In genomic region chr6:137227872-137228302, GRCh38 we compare ENCODE assay signal across 15 cellular contexts. TPM values are rescaled to one million over a fixed set of nuclear protein-coding genes. Genes with fewer than 3 reads are reported as not detected.
DNase-seq lines count a peak whose midpoint lies in the region; ATAC-seq and TF ChIP-seq lines count a peak whose summit lies in the region.
"Had no signal": no experiment of that assay in that cellular context is flagged by ENCODE, and none has a peak within 500 bp of the region (broad histone marks: within the 10 kb centered on the region; RNA-seq: fewer than 3 reads in every experiment).

No MANE protein-coding gene starts in this region.

- no peaks in the 10 kb centered on the region for H3K36me3 Mint-ChIP-seq in T-helper 17 cell (ENCODE audit: low read depth)
- no peaks in the 10 kb centered on the region for H3K36me3 Mint-ChIP-seq in stimulated activated naive B cell treated with anti-CD40 and anti-IgM and Interleukin-4, amounts not matched to agents 10 μg/mL and 1 μg/mL and 100 μg/mL, for 72 hours
- no peaks in the 10 kb centered on the region for H3K36me3 Mint-ChIP-seq in HFFc6 (ENCODE audit: low read depth)

- no peaks in the 10 kb centered on the region for H3K27me3 Mint-ChIP-seq in T-helper 17 cell
- no peaks in the 10 kb centered on the region for H3K27me3 Mint-ChIP-seq in stimulated activated naive B cell treated with anti-CD40 and anti-IgM and Interleukin-4, amounts not matched to agents 10 μg/mL and 1 μg/mL and 100 μg/mL, for 72 hours
- H3K27me3 Mint-ChIP-seq in HFFc6 (ENCODE audit: insufficient read depth), result peaks cover 8% of the 10 kb centered on the region

- no peaks in the 10 kb centered on the region for H3K9me3 ChIP-seq in T-helper 17 cell (ENCODE audit: control insufficient read depth, low read length, poor library complexity, severe bottlenecking)
- H3K9me3 ChIP-seq: SJSA1 had no signal

- H3K27ac Mint-ChIP-seq in T-helper 17 cell, result peak overlapping the region; percentile 56
- H3K27ac Mint-ChIP-seq in stimulated activated naive B cell treated with anti-CD40 and anti-IgM and Interleukin-4, amounts not matched to agents 10 μg/mL and 1 μg/mL and 100 μg/mL, for 72 hours, result peak overlapping the region; percentile 65
- no peak overlapping the region for H3K27ac Mint-ChIP-seq in HFFc6

- DNase-seq in T-helper 17 cell (no peak), NCI-H1048 (lab: John Stamatoyannopoulos, UW) (no peak), NCI-H2107 treated with DMSO at 0.1 percent for 48 hours (lab: John Stamatoyannopoulos, UW; ENCODE audit: unreplicated experiment) (no peak), HFFc6 (no peak), SW 1271 (lab: John Stamatoyannopoulos, UW) (no peak)
- no peak for DNase-seq in stimulated activated naive B cell treated with anti-CD40 and anti-IgM and Interleukin-4, amounts not matched to agents 10 μg/mL and 1 μg/mL and 100 μg/mL, for 72 hours
- DNase-seq: brain microvascular endothelial cell, DMS79 treated with DMSO at 0.1 percent for 48 hours, foreskin keratinocyte, NCI-H2171 had no signal

- H3K4me3 Mint-ChIP-seq in T-helper 17 cell, result no peak overlapping the region
- peak overlapping the region; percentile 9 to 17 for H3K4me3 Mint-ChIP-seq in stimulated activated naive B cell treated with anti-CD40 and anti-IgM and Interleukin-4, amounts not matched to agents 10 μg/mL and 1 μg/mL and 100 μg/mL, for 72 hours
- H3K4me3 Mint-ChIP-seq in HFFc6, result no peak overlapping the region

- H3K4me1 Mint-ChIP-seq in T-helper 17 cell, result peaks cover 40% of the 10 kb centered on the region
- H3K4me1 Mint-ChIP-seq in stimulated activated naive B cell treated with anti-CD40 and anti-IgM and Interleukin-4, amounts not matched to agents 10 μg/mL and 1 μg/mL and 100 μg/mL, for 72 hours, result peaks cover 64 to 89% of the 10 kb centered on the region in 2 donors
- H3K4me1 Mint-ChIP-seq in HFFc6 (ENCODE audit: low read depth), result peaks cover 18% of the 10 kb centered on the region; the same call in 1 of the 2 replicates

- ATAC-seq in GM19023 (IDR thresholded peaks at IDR 0.05; ENCODE audit: unreplicated experiment) (peak; percentile 67), HG02610 (IDR thresholded peaks at IDR 0.05; ENCODE audit: unreplicated experiment) (peak; percentile 59), T-helper 17 cell (no peak)
- ATAC-seq in stimulated activated naive B cell treated with anti-CD40 and anti-IgM and Interleukin-4, amounts not matched to agents 10 μg/mL and 1 μg/mL and 100 μg/mL, for 72 hours (replicated peaks), result peak; percentile 49 to 53
- ATAC-seq: foreskin keratinocyte had no signal

- H3K9me3 Mint-ChIP-seq in stimulated activated naive B cell treated with anti-CD40 and anti-IgM and Interleukin-4, amounts not matched to agents 10 μg/mL and 1 μg/mL and 100 μg/mL, for 72 hours, result no peaks in the 10 kb centered on the region
- no peaks in the 10 kb centered on the region for H3K9me3 Mint-ChIP-seq in HFFc6

- TF ChIP-seq CTCF in HFFc6 (IDR thresholded peaks at IDR 0.05), result no peak

RNA-seq across cellular contexts. Expression of gene IFNGR1, which starts 8.7 kb away (rescaled TPM):
- total RNA-seq in T-helper 17 cell, result 10 to 100 TPM; 49.3 to 56.4 TPM
- 10 to 100 TPM; 24.1 to 29.0 (median 26.1) TPM for total RNA-seq in HFFc6 (2021; fragmentation: NEBNext Ultra II Directional; extraction: Animal tissue kit (Norgen Biotek cat#: 25700))

RNA-seq across cellular contexts. Expression of gene IL22RA2, which starts 54.4 kb away (rescaled TPM):
- total RNA-seq in T-helper 17 cell, result not detected
- total RNA-seq in HFFc6 (2021; fragmentation: NEBNext Ultra II Directional; extraction: Animal tissue kit (Norgen Biotek cat#: 25700)), result not detected
- total RNA-seq: foreskin keratinocyte, HT1080, lung microvascular endothelial cell, SJSA1 had no signal

Comparison
In these comparisons a context has a peak if more than half of its experiments do, and no peak if none do; other contexts are left out.
1. H3K4me3 Mint-ChIP-seq: peak in stimulated activated naive B cell treated with anti-CD40 and anti-IgM and Interleukin-4, amounts not matched to agents 10 μg/mL and 1 μg/mL and 100 μg/mL, for 72 hours (2 of 2); none in T-helper 17 cell (single experiment) and HFFc6 (single experiment).